Comparison of ENCODE assay signal across 26 cellular contexts in genomic region chr7:55200441-55200840, GRCh38.
"Had no signal": no experiment of that assay in that cellular context is flagged by ENCODE, and none has a peak within 500 bp of the region (broad histone marks: within the 10 kb centered on the region; RNA-seq: fewer than 3 reads in every experiment).

No MANE protein-coding gene starts in this region.

- ATAC-seq: natural killer cell; right lobe of liver; stimulated activated effector memory CD8-positive, alpha-beta T cell treated with anti-CD3 and anti-CD28 coated beads, Interleukin-12 subunit alpha, Interleukin-12 subunit beta, amount 100 ng/mL, for 72 hours; stimulated activated naive CD8-positive, alpha-beta T cell treated with anti-CD3 and anti-CD28 coated beads, Interleukin-15, amount 100 ng/mL, for 72 hours; stimulated activated naive CD8-positive, alpha-beta T cell treated with anti-CD3 and anti-CD28 coated beads, Interleukin-15, Interleukin-2, amounts not matched to agents 100 U/mL and 50 U/mL, for 24 hours; upper lobe of right lung had no signal

- H3K9ac ChIP-seq: neural progenitor cell, parathyroid adenoma had no signal

- H2AFZ ChIP-seq: neural progenitor cell, parathyroid adenoma had no signal

- H3K27ac ChIP-seq: neural progenitor cell, ovary, parathyroid adenoma, psoas muscle, right lobe of liver, sigmoid colon, suprapubic skin, testis, transverse colon, upper lobe of right lung, uterus had no signal

- H3K27me3 ChIP-seq: neural progenitor cell, ovary, right lobe of liver, sigmoid colon, suprapubic skin, testis, tibial artery, transverse colon, upper lobe of right lung, uterus had no signal

- DNase-seq: natural killer cell; occipital lobe; ovary; posterior cingulate gyrus; psoas muscle; right cardiac atrium; right lobe of liver; sigmoid colon; small intestine; stimulated activated CD4-positive, alpha-beta T cell treated with anti-CD3 and anti-CD28 coated beads, Interleukin-15, amount 100 ng/mL, for 24 hours; stimulated activated CD4-positive, alpha-beta T cell treated with anti-CD3 and anti-CD28 coated beads, Interleukin-2, amount 100 ng/mL, for 24 hours; stimulated activated CD4-positive, alpha-beta T cell treated with anti-CD3 and anti-CD28 coated beads, Interleukin-2, amount 100 ng/mL, for 48 hours; stimulated activated CD4-positive, alpha-beta T cell treated with anti-CD3 and anti-CD28 coated beads, Interleukin-4, amount 100 ng/mL, for 24 hours; stimulated activated naive CD4-positive, alpha-beta T cell; stimulated activated naive CD8-positive, alpha-beta T cell treated with anti-CD3 and anti-CD28 coated beads, Interleukin-15, amount 100 ng/mL, for 72 hours; stimulated activated naive CD8-positive, alpha-beta T cell treated with anti-CD3 and anti-CD28 coated beads, Interleukin-15, Interleukin-2, amounts not matched to agents 100 U/mL and 50 U/mL, for 24 hours; substantia nigra; testis; tibial artery; transverse colon; upper lobe of right lung; uterus had no signal

- H3K4me2 ChIP-seq: neural progenitor cell had no signal

- H3K9me3 ChIP-seq: ovary, psoas muscle, right lobe of liver, sigmoid colon, suprapubic skin, testis, tibial artery, transverse colon, upper lobe of right lung, uterus had no signal

- H3K4me1 ChIP-seq: neural progenitor cell, parathyroid adenoma, right lobe of liver, suprapubic skin, testis, upper lobe of right lung, uterus had no signal

- H3K4me3 ChIP-seq: neural progenitor cell, ovary, psoas muscle, right lobe of liver, sigmoid colon, suprapubic skin, testis, tibial artery, transverse colon, upper lobe of right lung, uterus had no signal

- H3K36me3 ChIP-seq: neural progenitor cell, ovary, uterus had no signal
